ENCODE assay signal across 19 cellular contexts in the genomic region with DNA sequence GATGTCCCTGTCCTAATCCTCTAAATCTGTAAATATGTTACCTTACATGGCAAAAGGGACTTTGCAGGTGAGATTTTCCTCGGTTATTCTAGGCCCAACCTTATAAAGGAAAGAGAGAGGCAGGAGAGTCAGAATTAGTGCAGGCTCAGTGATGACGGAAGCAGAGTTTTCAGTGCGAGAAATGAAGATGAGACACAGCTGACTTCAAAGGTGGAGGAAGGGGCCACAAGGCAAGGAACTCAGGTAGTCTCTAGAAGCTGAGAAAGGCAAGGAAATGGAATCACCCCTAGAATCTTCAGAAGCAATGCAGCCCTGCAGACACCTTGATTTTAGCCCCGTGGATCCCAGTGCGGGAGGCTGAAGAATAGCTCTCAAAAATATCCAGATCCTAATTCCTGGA. TPM values are rescaled to one million over a fixed set of nuclear protein-coding genes. Genes with fewer than 3 reads are reported as not detected.
DNase-seq lines count a peak whose midpoint lies in the region; ATAC-seq and TF ChIP-seq lines count a peak whose summit lies in the region.
"Had no signal": no experiment of that assay in that cellular context is flagged by ENCODE, and none has a peak within 500 bp of the region (broad histone marks: within the 10 kb centered on the region; RNA-seq: fewer than 3 reads in every experiment).

No MANE protein-coding gene starts in this region.

- H3K27me3 ChIP-seq in CD4-positive, CD25-positive, alpha-beta regulatory T cell (ENCODE audit: control insufficient read depth, insufficient read depth, low read length): no peaks in the 10 kb centered on the region
- no peaks in the 10 kb centered on the region for H3K27me3 ChIP-seq in mesendoderm (ENCODE audit: insufficient read depth, low read length, poor library complexity)

- peaks cover 40% of the 10 kb centered on the region for H3K4me1 Mint-ChIP-seq in activated naive CD4-positive, alpha-beta T cell treated with anti-CD3 and anti-CD28 coated beads, Interleukin-2, amount 50 U/mL, for 24 hours
- H3K4me1 Mint-ChIP-seq in activated naive CD4-positive, alpha-beta T cell treated with anti-CD3 and anti-CD28 coated beads, Interleukin-2, amount 10 ng/mL, durations not matched to agents 7 days and 5 days: peaks cover 14% of the 10 kb centered on the region
- peaks cover 0 to 20% (median 7%) of the 10 kb centered on the region in 4 donors for H3K4me1 Mint-ChIP-seq in CD4-positive, CD25-positive, alpha-beta regulatory T cell
- H3K4me1 Mint-ChIP-seq in T-cell (peaks cover 14 to 33% (median 27%) of the 10 kb centered on the region in 3 donors), progenitor cell of endocrine pancreas (ENCODE audit: low read depth) (no peaks in the 10 kb centered on the region)

- H3K9me3 Mint-ChIP-seq in activated naive CD4-positive, alpha-beta T cell treated with anti-CD3 and anti-CD28 coated beads, Interleukin-2, amount 50 U/mL, for 24 hours: no peaks in the 10 kb centered on the region
- H3K9me3 Mint-ChIP-seq in activated naive CD4-positive, alpha-beta T cell treated with anti-CD3 and anti-CD28 coated beads, Interleukin-2, amount 10 ng/mL, durations not matched to agents 7 days and 5 days: no peaks in the 10 kb centered on the region
- peaks cover 0 to 2% (median 0%) of the 10 kb centered on the region in 7 donors for H3K9me3 Mint-ChIP-seq in CD4-positive, CD25-positive, alpha-beta regulatory T cell
- H3K9me3 Mint-ChIP-seq in T-cell (no peaks in the 10 kb centered on the region), progenitor cell of endocrine pancreas (ENCODE audit: low read depth) (no peaks in the 10 kb centered on the region)

- H3K27me3 Mint-ChIP-seq in activated naive CD4-positive, alpha-beta T cell treated with anti-CD3 and anti-CD28 coated beads, Interleukin-2, amount 50 U/mL, for 24 hours: no peaks in the 10 kb centered on the region
- H3K27me3 Mint-ChIP-seq in activated naive CD4-positive, alpha-beta T cell treated with anti-CD3 and anti-CD28 coated beads, Interleukin-2, amount 10 ng/mL, durations not matched to agents 7 days and 5 days: peaks cover 4% of the 10 kb centered on the region
- H3K27me3 Mint-ChIP-seq in CD4-positive, CD25-positive, alpha-beta regulatory T cell: no peaks in the 10 kb centered on the region
- H3K27me3 Mint-ChIP-seq in T-cell (no peaks in the 10 kb centered on the region), progenitor cell of endocrine pancreas (no peaks in the 10 kb centered on the region)

- no peak for ATAC-seq in CD4-positive, CD25-positive, alpha-beta regulatory T cell (ENCODE audit: low read depth in 2 of 2)
- ATAC-seq in T-cell (replicated peaks in 1 of 4) (peak; percentile 54 to 100 (median 86)), GM19035 (IDR thresholded peaks at IDR 0.05; ENCODE audit: unreplicated experiment) (no peak)
- ATAC-seq: Right ventricle myocardium inferior had no signal

- peak overlapping the region; percentile 23 for H3K4ac ChIP-seq in mesendoderm (ENCODE audit: low read depth, low read length)

- no peaks in the 10 kb centered on the region for H3K4me1 ChIP-seq in CD4-positive, CD25-positive, alpha-beta regulatory T cell (ENCODE audit: control insufficient read depth, insufficient read depth, low read length, poor library complexity, severe bottlenecking)
- no peaks in the 10 kb centered on the region for H3K4me1 ChIP-seq in mesendoderm (ENCODE audit: control insufficient read depth, low read depth, low read length)
- H3K4me1 ChIP-seq: Caco-2 had no signal

- no peak overlapping the region for H3K4me3 Mint-ChIP-seq in activated naive CD4-positive, alpha-beta T cell treated with anti-CD3 and anti-CD28 coated beads, Interleukin-2, amount 50 U/mL, for 24 hours
- H3K4me3 Mint-ChIP-seq in activated naive CD4-positive, alpha-beta T cell treated with anti-CD3 and anti-CD28 coated beads, Interleukin-2, amount 10 ng/mL, durations not matched to agents 7 days and 5 days: no peak overlapping the region
- peak overlapping the region in 2 of 4 donors; percentile 27 to 56 for H3K4me3 Mint-ChIP-seq in CD4-positive, CD25-positive, alpha-beta regulatory T cell
- H3K4me3 Mint-ChIP-seq in T-cell (peak overlapping the region in 1 of 3 donors; percentile 51), progenitor cell of endocrine pancreas (ENCODE audit: low read depth) (no peak overlapping the region)
- H3K4me3 Mint-ChIP-seq: CD14-positive monocyte had no signal

- H3K27ac ChIP-seq in CD4-positive, CD25-positive, alpha-beta regulatory T cell (ENCODE audit: insufficient read depth, low read length, poor library complexity, severe bottlenecking): no peak overlapping the region
- no peak overlapping the region for H3K27ac ChIP-seq in mesendoderm (ENCODE audit: low read depth, low read length)
- H3K27ac ChIP-seq: GM23248, HL-60, KMS-11 had no signal

- no peak overlapping the region for H3K9ac ChIP-seq in mesendoderm (ENCODE audit: low read length)
- H3K9ac ChIP-seq: GM23248, KMS-11 had no signal

- no peak for DNase-seq in activated naive CD4-positive, alpha-beta T cell treated with anti-CD3 and anti-CD28 coated beads, Interleukin-2, amount 10 ng/mL, durations not matched to agents 7 days and 5 days
- peak in 1 of 3 donors; percentile 31 for DNase-seq in CD4-positive, CD25-positive, alpha-beta regulatory T cell
- DNase-seq in T-cell: peak in 26 of 34 experiments; percentile 6 to 70 (median 32)
- no peak for DNase-seq in mesendoderm
- no peak for DNase-seq in progenitor cell of endocrine pancreas (ENCODE audit: low spot score, unreplicated experiment)
- DNase-seq in A172 (ENCODE audit: low spot score): no peak
- DNase-seq: AML-193; Caco-2; GM23248; MV-4-11; NCI-H1694 treated with DMSO at 0.1 percent for 48 hours; NK-92 treated with Interleukin-12 subunit alpha and Interleukin-12 subunit beta, amount 100 ng/mL, for 24 hours had no signal

- CTCF ChIA-PET in activated naive CD4-positive, alpha-beta T cell treated with anti-CD3 and anti-CD28 coated beads, Interleukin-2, amount 10 ng/mL, durations not matched to agents 7 days and 5 days (lab: Charles Lee): no interaction called here
- CTCF ChIA-PET in T-cell (lab: Charles Lee): no interaction called here

- H3K79me1 ChIP-seq in mesendoderm (ENCODE audit: low read length): no peaks in the 10 kb centered on the region

- no peak overlapping the region for H3K4me2 ChIP-seq in mesendoderm (ENCODE audit: low read length)
- H3K4me2 ChIP-seq: KMS-11 had no signal

- H4K8ac ChIP-seq in mesendoderm (ENCODE audit: low read depth, low read length): no peak overlapping the region

- H3K4me3 ChIP-seq in CD4-positive, CD25-positive, alpha-beta regulatory T cell (ENCODE audit: low read depth, low read length): no peak overlapping the region
- H3K4me3 ChIP-seq in mesendoderm (ENCODE audit: low read length): no peak overlapping the region
- H3K4me3 ChIP-seq: GM23248, HAP-1 had no signal

- H3K9me3 ChIP-seq in CD4-positive, CD25-positive, alpha-beta regulatory T cell (ENCODE audit: control insufficient read depth in 2 of 2, low read length in 2 of 2): no peaks in the 10 kb centered on the region
- H3K9me3 ChIP-seq: Caco-2, HAP-1 had no signal

- H2BK15ac ChIP-seq in mesendoderm (replicated peaks; ENCODE audit: low read depth): no peak overlapping the region

- WGBS in mesendoderm (ENCODE audit: extremely low coverage, insufficient coverage, low lambda C conversion rate): no CpG with 5 or more reads among the region's 5 CpGs

- H3K18ac ChIP-seq in mesendoderm (ENCODE audit: low read length): no peak overlapping the region

- H3K36me3 ChIP-seq in CD4-positive, CD25-positive, alpha-beta regulatory T cell (ENCODE audit: control insufficient read depth, insufficient read depth, low read length): no peaks in the 10 kb centered on the region
- H3K36me3 ChIP-seq in mesendoderm (ENCODE audit: control insufficient read depth, insufficient read depth, low read length): no peaks in the 10 kb centered on the region
- H3K36me3 ChIP-seq: HAP-1 had no signal

- no peaks in the 10 kb centered on the region for H3K79me2 ChIP-seq in mesendoderm (ENCODE audit: control insufficient read depth, insufficient read depth, low read length)

- no peak overlapping the region for H4K5ac ChIP-seq in mesendoderm (ENCODE audit: low read length)

- H3K36me3 Mint-ChIP-seq in activated naive CD4-positive, alpha-beta T cell treated with anti-CD3 and anti-CD28 coated beads, Interleukin-2, amount 50 U/mL, for 24 hours: peaks cover 2% of the 10 kb centered on the region
- no peaks in the 10 kb centered on the region for H3K36me3 Mint-ChIP-seq in activated naive CD4-positive, alpha-beta T cell treated with anti-CD3 and anti-CD28 coated beads, Interleukin-2, amount 10 ng/mL, durations not matched to agents 7 days and 5 days
- no peaks in the 10 kb centered on the region for H3K36me3 Mint-ChIP-seq in CD4-positive, CD25-positive, alpha-beta regulatory T cell
- H3K36me3 Mint-ChIP-seq in T-cell (peaks cover 3% of the 10 kb centered on the region), progenitor cell of endocrine pancreas (ENCODE audit: insufficient read depth) (no peaks in the 10 kb centered on the region)
- H3K36me3 Mint-ChIP-seq: CD14-positive monocyte had no signal

- H3K23ac ChIP-seq in mesendoderm (ENCODE audit: low read length): no peak overlapping the region

- no peak overlapping the region for H2BK5ac ChIP-seq in mesendoderm (ENCODE audit: low read length)

- POLR2A ChIA-PET in T-cell (lab: Charles Lee): no interaction called here

- peak overlapping the region; percentile 47 for H3K27ac Mint-ChIP-seq in activated naive CD4-positive, alpha-beta T cell treated with anti-CD3 and anti-CD28 coated beads, Interleukin-2, amount 50 U/mL, for 24 hours
- H3K27ac Mint-ChIP-seq in activated naive CD4-positive, alpha-beta T cell treated with anti-CD3 and anti-CD28 coated beads, Interleukin-2, amount 10 ng/mL, durations not matched to agents 7 days and 5 days: no peak overlapping the region
- peak overlapping the region in 2 of 3 donors; percentile 19 to 78 for H3K27ac Mint-ChIP-seq in CD4-positive, CD25-positive, alpha-beta regulatory T cell
- H3K27ac Mint-ChIP-seq in T-cell (peak overlapping the region; percentile 47 to 65), progenitor cell of endocrine pancreas (no peak overlapping the region)
- H3K27ac Mint-ChIP-seq: CD14-positive monocyte had no signal

- no peak for TF ChIP-seq CTCF in progenitor cell of endocrine pancreas (IDR thresholded peaks at IDR 0.05; ENCODE audit: unreplicated experiment)

- H3K56ac ChIP-seq in mesendoderm (ENCODE audit: low read length): no peak overlapping the region

- no peak overlapping the region for H2AK5ac ChIP-seq in mesendoderm (ENCODE audit: low read length)

- no peak overlapping the region for H2BK120ac ChIP-seq in mesendoderm (ENCODE audit: low read depth, low read length)

RNA-seq across cellular contexts. Expression of gene LCLAT1, which starts 7.2 kb away (rescaled TPM):
- 17.6 TPM for total RNA-seq in CD4-positive, CD25-positive, alpha-beta regulatory T cell
- polyA plus RNA-seq in CD4-positive, CD25-positive, alpha-beta regulatory T cell: 10 to 100 TPM in 1 of 4 donors, 1 to 10 TPM in 3; 4.8 to 25.2 (median 7.6) TPM
- total RNA-seq in T-cell: 10 to 100 TPM; 13.8 to 33.0 (median 19.6) TPM
- 9.6 TPM for polyA plus RNA-seq in mesendoderm (2013, experiment 1 of 2)
- polyA plus RNA-seq in mesendoderm (2013, experiment 2 of 2): 9.2 TPM
- total RNA-seq in progenitor cell of endocrine pancreas: 26.0 and 29.3 TPM in 2 replicates
- total RNA-seq in A172 (2014; rRNA removed; shearing (Covaris generic)): 19.0 and 27.7 TPM in 2 replicates

Comparison
In these comparisons a context has a peak if more than half of its experiments do, and no peak if none do; other contexts are left out.
1. H3K27ac Mint-ChIP-seq: peak in activated naive CD4-positive, alpha-beta T cell treated with anti-CD3 and anti-CD28 coated beads, Interleukin-2, amount 50 U/mL, for 24 hours (single experiment), CD4-positive, CD25-positive, alpha-beta regulatory T cell (2 of 3) and T-cell (2 of 2); none in activated naive CD4-positive, alpha-beta T cell treated with anti-CD3 and anti-CD28 coated beads, Interleukin-2, amount 10 ng/mL, durations not matched to agents 7 days and 5 days (single experiment) and progenitor cell of endocrine pancreas (single experiment).
2. DNase-seq: peak in T-cell (26 of 34); none in activated naive CD4-positive, alpha-beta T cell treated with anti-CD3 and anti-CD28 coated beads, Interleukin-2, amount 10 ng/mL, durations not matched to agents 7 days and 5 days (single experiment), mesendoderm (single experiment), progenitor cell of endocrine pancreas (single experiment) and A172 (single experiment).
3. ATAC-seq: peak in T-cell (4 of 4); none in CD4-positive, CD25-positive, alpha-beta regulatory T cell (0 of 2) and GM19035 (single experiment).